ENCODE assay signal across 18 cellular contexts in genomic region chr4:115334736-115335411, GRCh38.
A peak's percentile ranks its signal among the peaks of the same experiment; 100 is the strongest.
DNase-seq lines count a peak whose midpoint lies in the region; ATAC-seq lines count a peak whose summit lies in the region.
"Had no signal": no experiment of that assay in that cellular context is flagged by ENCODE, and none has a peak within 500 bp of the region (broad histone marks: within the 10 kb centered on the region; RNA-seq: fewer than 3 reads in every experiment).

No MANE protein-coding gene starts in this region.

- DNase-seq in islet precursor cell = no peak
- no peak for DNase-seq in activated naive CD4-positive, alpha-beta T cell (lab: John Stamatoyannopoulos, UW)
- DNase-seq in HUDEP-2 (lab: John Stamatoyannopoulos, UW; ENCODE audit: unreplicated experiment in 76 of 76) = no peak
- DNase-seq: activated T-cell treated with anti-CD3 and anti-CD28 coated beads for 4 hours, H9, kidney glomerular epithelial cell, NCI-H1694 treated with DMSO at 0.1 percent for 48 hours, NCI-H446 treated with DMSO at 0.1 percent for 48 hours, nephron progenitor cell, Right ventricle myocardium superior, spleen, T-cell had no signal

- ATAC-seq in GM18861 (IDR thresholded peaks at IDR 0.05; ENCODE audit: unreplicated experiment) (peak; percentile 77), GM21619 (IDR thresholded peaks at IDR 0.05; ENCODE audit: unreplicated experiment) (peak; percentile 57), HG03060 (IDR thresholded peaks at IDR 0.05; ENCODE audit: low read depth, unreplicated experiment) (peak; percentile 74), HG03575 (IDR thresholded peaks at IDR 0.05; ENCODE audit: extremely low read depth, insufficient number of reproducible peaks, low FRiP score, unreplicated experiment) (peak; percentile 60), HG03025 (IDR thresholded peaks at IDR 0.05; ENCODE audit: low FRiP score, unreplicated experiment) (no peak)
- ATAC-seq: stimulated activated effector memory CD8-positive, alpha-beta T cell treated with anti-CD3 and anti-CD28 coated beads, Interleukin-12 subunit alpha, Interleukin-12 subunit beta, amount 100 ng/mL, for 72 hours; T-cell had no signal
